Comparison of ENCODE assay signal across 14 cellular contexts in genomic region chr6:150267686-150268561, GRCh38.
DNase-seq lines count a peak whose midpoint lies in the region; ATAC-seq and TF ChIP-seq lines count a peak whose summit lies in the region.
"Had no signal": no experiment of that assay in that cellular context is flagged by ENCODE, and none has a peak within 500 bp of the region (broad histone marks: within the 10 kb centered on the region; RNA-seq: fewer than 3 reads in every experiment).

No MANE protein-coding gene starts in this region.

- no peak overlapping the region for H3K4me3 Mint-ChIP-seq in activated T-helper 1 cell treated with anti-CD3 and anti-CD28 coated beads, Interleukin-12 subunit alpha, Interleukin-12 subunit beta, Interleukin-2, Interleukin-4 antibody, amounts not matched to agents 30 ng/mL and 10 ng/mL and 1 ng/mL, durations not matched to agents 14 hours and 24 hours and 36 hours
- no peak overlapping the region for H3K4me3 Mint-ChIP-seq in activated T-cell treated with anti-CD3 and anti-CD28 coated beads, Interleukin-2, amount 50 U/mL, for 24 hours
- H3K4me3 Mint-ChIP-seq: activated CD4-positive, alpha-beta T cell treated with anti-CD3 and anti-CD28 coated beads, Interleukin-2, amount 10 ng/mL, durations not matched to agents 24 days and 14 days; activated naive CD4-positive, alpha-beta T cell treated with anti-CD3 and anti-CD28 coated beads for 36 hours had no signal

- H3K27me3 ChIP-seq in A673 (replicated peaks; ENCODE audit: insufficient read depth, low read depth, low read length, poor library complexity) (no peaks in the 10 kb centered on the region), hepatocyte (no peaks in the 10 kb centered on the region)

- intact Hi-C loops in A673 (cut with micrococcal nuclease; ENCODE audit: unreplicated experiment), result no loop called here
- intact Hi-C loops in activated T-helper 1 cell treated with anti-CD3 and anti-CD28 coated beads, Interleukin-12 subunit alpha, Interleukin-12 subunit beta, Interleukin-2, Interleukin-4 antibody, amounts not matched to agents 30 ng/mL and 10 ng/mL and 1 ng/mL, durations not matched to agents 14 hours and 24 hours and 36 hours (cut with micrococcal nuclease), result no loop called here

- no peaks in the 10 kb centered on the region for H3K79me2 ChIP-seq in hepatocyte

- H3K36me3 ChIP-seq in A673 (ENCODE audit: insufficient read depth, low read length, poor library complexity, severe bottlenecking) (no peaks in the 10 kb centered on the region), hepatocyte (replicated peaks; ENCODE audit: insufficient read depth, low read depth) (no peaks in the 10 kb centered on the region)

- H3K9me3 ChIP-seq in A673 (ENCODE audit: low read depth, low read length, poor library complexity, severe bottlenecking) (no peaks in the 10 kb centered on the region), hepatocyte (ENCODE audit: low read depth) (no peaks in the 10 kb centered on the region)

- no peak for TF ChIP-seq CTCF in A673 (conservative IDR thresholded peaks at IDR 0.05; ENCODE audit: low read depth, low read length)
- TF ChIP-seq CTCF in astrocyte of the spinal cord (IDR thresholded peaks at IDR 0.05; ENCODE audit: low read depth, low read length), result no peak
- TF ChIP-seq CTCF in hepatocyte (IDR thresholded peaks at IDR 0.05; ENCODE audit: poor library complexity), result no peak

- H3K36me3 Mint-ChIP-seq in activated T-helper 1 cell treated with anti-CD3 and anti-CD28 coated beads, Interleukin-12 subunit alpha, Interleukin-12 subunit beta, Interleukin-2, Interleukin-4 antibody, amounts not matched to agents 30 ng/mL and 10 ng/mL and 1 ng/mL, durations not matched to agents 14 hours and 24 hours and 36 hours (ENCODE audit: low read depth), result no peaks in the 10 kb centered on the region
- H3K36me3 Mint-ChIP-seq in activated T-cell treated with anti-CD3 and anti-CD28 coated beads, Interleukin-2, amount 50 U/mL, for 24 hours (ENCODE audit: low read depth), result no peaks in the 10 kb centered on the region

- peak; percentile 53 for DNase-seq in A673 (ENCODE audit: low spot score)
- DNase-seq in HS-5 (ENCODE audit: low read depth), result peak; percentile 52
- DNase-seq in astrocyte of the spinal cord (ENCODE audit: low read depth, low spot score), result peak; percentile 64
- DNase-seq in islet precursor cell, result peak; percentile 72
- no peak for DNase-seq in activated T-helper 1 cell treated with anti-CD3 and anti-CD28 coated beads, Interleukin-12 subunit alpha, Interleukin-12 subunit beta, Interleukin-2, Interleukin-4 antibody, amounts not matched to agents 30 ng/mL and 10 ng/mL and 1 ng/mL, durations not matched to agents 14 hours and 24 hours and 36 hours (ENCODE audit: low spot score)
- DNase-seq in activated T-cell treated with anti-CD3 and anti-CD28 coated beads, Interleukin-2, amount 50 U/mL, for 24 hours, result no peak
- DNase-seq in hepatocyte (ENCODE audit: low spot score), result no peak
- DNase-seq: ACHN; activated CD4-positive, alpha-beta T cell treated with anti-CD3 and anti-CD28 coated beads, Interleukin-2, amount 10 ng/mL, durations not matched to agents 24 days and 14 days; activated naive CD4-positive, alpha-beta T cell treated with anti-CD3 and anti-CD28 coated beads for 36 hours; GDM1; GOT3; stimulated activated CD4-positive, alpha-beta T cell treated with anti-CD3 and anti-CD28 coated beads, Interleukin-15, amount 100 ng/mL, for 24 hours had no signal

- peaks cover 6% of the 10 kb centered on the region for H3K9me3 Mint-ChIP-seq in activated T-helper 1 cell treated with anti-CD3 and anti-CD28 coated beads, Interleukin-12 subunit alpha, Interleukin-12 subunit beta, Interleukin-2, Interleukin-4 antibody, amounts not matched to agents 30 ng/mL and 10 ng/mL and 1 ng/mL, durations not matched to agents 14 hours and 24 hours and 36 hours
- H3K9me3 Mint-ChIP-seq in activated T-cell treated with anti-CD3 and anti-CD28 coated beads, Interleukin-2, amount 50 U/mL, for 24 hours, result no peaks in the 10 kb centered on the region
- H3K9me3 Mint-ChIP-seq: activated CD4-positive, alpha-beta T cell treated with anti-CD3 and anti-CD28 coated beads, Interleukin-2, amount 10 ng/mL, durations not matched to agents 24 days and 14 days; activated naive CD4-positive, alpha-beta T cell treated with anti-CD3 and anti-CD28 coated beads for 36 hours had no signal

- H3K4me3 ChIP-seq in A673 (ENCODE audit: low read depth, low read length, poor library complexity, severe bottlenecking), result no peak overlapping the region
- H3K4me3 ChIP-seq in astrocyte of the spinal cord (ENCODE audit: low read depth, low read length), result no peak overlapping the region
- no peak overlapping the region for H3K4me3 ChIP-seq in hepatocyte

- H3K4me1 ChIP-seq in A673 (ENCODE audit: insufficient read depth, low read length, poor library complexity, severe bottlenecking) (no peaks in the 10 kb centered on the region), hepatocyte (ENCODE audit: insufficient read depth) (no peaks in the 10 kb centered on the region)

- no peak overlapping the region for H3K4me2 ChIP-seq in hepatocyte

- peaks cover 2% of the 10 kb centered on the region for H3K27me3 Mint-ChIP-seq in activated T-helper 1 cell treated with anti-CD3 and anti-CD28 coated beads, Interleukin-12 subunit alpha, Interleukin-12 subunit beta, Interleukin-2, Interleukin-4 antibody, amounts not matched to agents 30 ng/mL and 10 ng/mL and 1 ng/mL, durations not matched to agents 14 hours and 24 hours and 36 hours (ENCODE audit: insufficient read depth)
- no peaks in the 10 kb centered on the region for H3K27me3 Mint-ChIP-seq in activated T-cell treated with anti-CD3 and anti-CD28 coated beads, Interleukin-2, amount 50 U/mL, for 24 hours

- no TSS peak for BruUV-seq in A673 (replicated peaks; lab: Mats Ljungman, UMichigan)

- CTCF ChIA-PET in A673 (lab: Charles Lee), result no interaction called here

- POLR2A ChIA-PET in A673 (lab: Charles Lee; ENCODE audit: low non-redundant PET), result no interaction called here

- no peak overlapping the region for H3K27ac ChIP-seq in A673 (ENCODE audit: low read depth, low read length, poor library complexity, severe bottlenecking)
- no peak overlapping the region for H3K27ac ChIP-seq in hepatocyte

- H3K9me2 ChIP-seq in hepatocyte (replicated peaks; ENCODE audit: insufficient read depth), result no peaks in the 10 kb centered on the region

- no peaks in the 10 kb centered on the region for H4K20me1 ChIP-seq in hepatocyte (ENCODE audit: insufficient read depth, poor library complexity, severe bottlenecking)

- H2AFZ ChIP-seq in hepatocyte, result no peak overlapping the region

- ATAC-seq in HG02840 (IDR thresholded peaks at IDR 0.05; ENCODE audit: low FRiP score, unreplicated experiment), result no peak

- in situ Hi-C loops in astrocyte of the spinal cord (cut with HindIII; ENCODE audit: low sequenced_read_pairs), result no loop called here

- H3K27ac Mint-ChIP-seq in activated T-helper 1 cell treated with anti-CD3 and anti-CD28 coated beads, Interleukin-12 subunit alpha, Interleukin-12 subunit beta, Interleukin-2, Interleukin-4 antibody, amounts not matched to agents 30 ng/mL and 10 ng/mL and 1 ng/mL, durations not matched to agents 14 hours and 24 hours and 36 hours, result no peak overlapping the region
- no peak overlapping the region for H3K27ac Mint-ChIP-seq in activated T-cell treated with anti-CD3 and anti-CD28 coated beads, Interleukin-2, amount 50 U/mL, for 24 hours
- H3K27ac Mint-ChIP-seq: activated CD4-positive, alpha-beta T cell treated with anti-CD3 and anti-CD28 coated beads, Interleukin-2, amount 10 ng/mL, durations not matched to agents 24 days and 14 days; activated naive CD4-positive, alpha-beta T cell treated with anti-CD3 and anti-CD28 coated beads for 36 hours had no signal

- WGBS in hepatocyte (ENCODE audit: low lambda C conversion rate, missing lambda C conversion rate), result 84% methylated on average over 11 of the region's 11 CpGs

- peaks cover 4% of the 10 kb centered on the region for H3K4me1 Mint-ChIP-seq in activated T-helper 1 cell treated with anti-CD3 and anti-CD28 coated beads, Interleukin-12 subunit alpha, Interleukin-12 subunit beta, Interleukin-2, Interleukin-4 antibody, amounts not matched to agents 30 ng/mL and 10 ng/mL and 1 ng/mL, durations not matched to agents 14 hours and 24 hours and 36 hours (ENCODE audit: low read depth)
- peaks cover 11% of the 10 kb centered on the region for H3K4me1 Mint-ChIP-seq in activated T-cell treated with anti-CD3 and anti-CD28 coated beads, Interleukin-2, amount 50 U/mL, for 24 hours (ENCODE audit: low read depth)

Comparison
In these comparisons a context has a peak if more than half of its experiments do, and no peak if none do; other contexts are left out.
1. DNase-seq: peak in A673 (single experiment), HS-5 (single experiment), astrocyte of the spinal cord (single experiment) and islet precursor cell (single experiment); none in activated T-helper 1 cell treated with anti-CD3 and anti-CD28 coated beads, Interleukin-12 subunit alpha, Interleukin-12 subunit beta, Interleukin-2, Interleukin-4 antibody, amounts not matched to agents 30 ng/mL and 10 ng/mL and 1 ng/mL, durations not matched to agents 14 hours and 24 hours and 36 hours (single experiment), activated T-cell treated with anti-CD3 and anti-CD28 coated beads, Interleukin-2, amount 50 U/mL, for 24 hours (single experiment) and hepatocyte (single experiment).